Comparison of ENCODE assay signal across 8 cellular contexts in the genomic region with DNA sequence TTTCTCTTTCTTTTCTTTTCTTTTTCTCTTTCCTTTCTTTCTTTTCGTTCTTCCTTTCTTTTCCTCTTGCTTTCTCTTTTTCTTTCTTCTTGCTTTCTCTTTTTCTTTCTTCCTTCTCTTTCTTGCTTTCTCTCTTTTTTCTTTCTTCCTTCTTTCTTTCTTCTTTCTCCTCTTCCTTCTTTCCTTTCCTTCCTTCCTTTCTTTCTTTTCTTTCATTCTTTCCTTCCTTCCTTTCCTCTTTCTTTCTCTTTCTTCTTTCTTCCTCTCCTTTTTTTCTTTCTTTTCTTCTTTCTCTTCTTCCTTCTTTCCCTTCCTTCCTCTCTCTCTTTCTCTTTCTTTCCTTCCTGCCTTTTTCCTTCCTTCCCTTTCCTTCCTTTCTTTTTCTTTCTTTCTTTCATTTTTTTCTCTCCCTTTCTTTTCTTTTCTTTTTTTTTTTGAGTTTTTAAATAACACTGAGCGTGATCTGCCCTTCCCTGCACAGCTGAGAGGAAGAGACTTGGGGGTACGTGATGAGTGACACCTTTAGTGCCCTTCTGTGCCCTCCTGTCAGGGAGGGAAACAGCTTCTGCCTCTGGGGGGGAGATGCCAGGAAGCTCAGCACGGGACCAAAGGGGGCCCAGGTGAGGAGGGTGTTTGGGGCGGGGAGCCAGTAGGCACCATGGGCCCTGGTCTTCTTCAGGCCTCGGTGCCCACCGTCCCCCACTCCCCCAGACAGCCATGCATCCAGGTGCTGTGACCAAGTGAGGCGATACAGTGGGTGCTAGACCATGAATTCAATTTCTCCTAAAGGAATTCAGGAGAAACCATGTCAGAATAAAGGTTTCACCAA. TPM values are rescaled to one million over a fixed set of nuclear protein-coding genes. Genes with fewer than 3 reads are reported as not detected.
DNase-seq lines count a peak whose midpoint lies in the region; ATAC-seq, FAIRE-seq and TF ChIP-seq lines count a peak whose summit lies in the region.

No MANE protein-coding gene starts in this region.

- no peak overlapping the region for H3K27ac ChIP-seq in DND-41 (ENCODE audit: low read length)
- H3K27ac ChIP-seq in PC-9 = no peak overlapping the region
- H3K27ac ChIP-seq in prostate gland = peak overlapping the region; percentile 64 to 77

- 83% methylated on average over 7 of the region's 8 CpGs for WGBS in prostate gland

- H3K4me1 ChIP-seq in DND-41 (ENCODE audit: insufficient read depth, low read length) (peaks cover 10% of the 10 kb centered on the region), PC-9 (replicated peaks; ENCODE audit: insufficient read depth) (peaks cover 4% of the 10 kb centered on the region; the same call in 1 of the 2 replicates), prostate gland (replicated peaks) (no peaks in the 10 kb centered on the region)

- H3F3A ChIP-seq in PC-9 (ENCODE audit: insufficient read depth, low read depth) = no peaks in the 10 kb centered on the region

- TF ChIP-seq CTCF in DND-41 (IDR thresholded peaks at IDR 0.05; ENCODE audit: borderline replicate concordance, extremely low read depth, low read length, poor library complexity, severe bottlenecking) (no peak), PC-9 (conservative IDR thresholded peaks at IDR 0.05) (no peak), epithelial cell of proximal tubule (conservative IDR thresholded peaks at IDR 0.05; ENCODE audit: low read depth, low read length) (no peak), prostate gland (IDR thresholded peaks at IDR 0.05) (no peak), GM13977 (IDR thresholded peaks at IDR 0.05; ENCODE audit: extremely low read depth, insufficient read depth, missing control alignments) (no peak)

- H4K20me1 ChIP-seq in DND-41 (ENCODE audit: insufficient read depth, low read length) = no peaks in the 10 kb centered on the region
- no peaks in the 10 kb centered on the region for H4K20me1 ChIP-seq in PC-9 (ENCODE audit: insufficient read depth)

- POLR2A ChIA-PET in PC-9 (lab: Charles Lee; ENCODE audit: unreplicated experiment) = no interaction called here

- no TSS peak for BruUV-seq in PC-9 (replicated peaks; lab: Mats Ljungman, UMichigan)

- intact Hi-C loops in PC-9 (cut with micrococcal nuclease; ENCODE audit: unreplicated experiment) = loop anchor here (1.0 to 10.0 kb wide), 3 partner anchors 36 to 333 kb away; partner anchors contain the start of gene CDKN2AIP
- intact Hi-C loops in prostate gland (cut with DNase I) = loop anchor here (10.0 kb wide), 1 partner anchor 473 kb away; no protein-coding TSS in a partner anchor

- no peak for ATAC-seq in DND-41 (ENCODE audit: insufficient read depth, low read depth)

- no peaks in the 10 kb centered on the region for H3K9me3 ChIP-seq in DND-41 (ENCODE audit: insufficient read depth, low read length, severe bottlenecking)
- no peaks in the 10 kb centered on the region for H3K9me3 ChIP-seq in PC-9 (ENCODE audit: insufficient read depth, low read depth)
- H3K9me3 ChIP-seq in prostate gland = no peaks in the 10 kb centered on the region

- H3K4me2 ChIP-seq in DND-41 (ENCODE audit: insufficient read depth, low read length) = peak overlapping the region; percentile 65
- peak overlapping the region; percentile 87 for H3K4me2 ChIP-seq in PC-9

- H3K36me3 ChIP-seq in DND-41 (ENCODE audit: insufficient read depth, low read length) = no peaks in the 10 kb centered on the region
- no peaks in the 10 kb centered on the region for H3K36me3 ChIP-seq in PC-9 (ENCODE audit: low read depth)
- H3K36me3 ChIP-seq in prostate gland = no peaks in the 10 kb centered on the region

- CTCF ChIA-PET in PC-9 (lab: Charles Lee) = interaction anchor here (0.5 to 1.0 kb wide), 3 partner anchors 31 to 490 kb away, joined by 3 to 5 read pairs (median 3); no protein-coding TSS in a partner anchor

- H2AFZ ChIP-seq in DND-41 (ENCODE audit: low read depth, low read length) (peak overlapping the region; percentile 86), PC-9 (peak overlapping the region; percentile 81)

- no peak for TF ChIP-seq POLR2A in prostate gland (IDR thresholded peaks at IDR 0.05)

- DNase-seq in DND-41 (no peak), PC-9 (no peak), epithelial cell of proximal tubule (ENCODE audit: low read depth) (no peak), prostate gland (ENCODE audit: low spot score) (no peak), GM13977 (ENCODE audit: low spot score) (no peak), NCI-H526 (lab: John Stamatoyannopoulos, UW) (no peak), DMS 273 treated with DMSO at 0.1 percent for 48 hours (lab: John Stamatoyannopoulos, UW) (no peak), GM19239 (ENCODE audit: insufficient read length, low spot score) (no peak)

- H3K9ac ChIP-seq in DND-41 (ENCODE audit: low read depth, low read length) = peak overlapping the region; percentile 49; the same call in 1 of the 2 replicates

- no peaks in the 10 kb centered on the region for H3K79me2 ChIP-seq in DND-41 (ENCODE audit: insufficient read depth, low read length)
- no peaks in the 10 kb centered on the region for H3K79me2 ChIP-seq in PC-9 (ENCODE audit: low read depth)

- H3K4me3 ChIP-seq in DND-41 (ENCODE audit: low read depth in 1 of 2, low read length in 2 of 2) (no peak overlapping the region), PC-9 (peak overlapping the region; percentile 53; the same call in 1 of the 2 replicates), epithelial cell of proximal tubule (ENCODE audit: low read depth, low read length) (peak overlapping the region; percentile 57), prostate gland (peak overlapping the region in 1 of 2 donors; percentile 20)

- no peaks in the 10 kb centered on the region for H3K9me2 ChIP-seq in PC-9 (ENCODE audit: insufficient read depth)

- in situ Hi-C loops in GM13977 (cut with MboI; ENCODE audit: low pct_unique_long_range_greater_than_20kb, low sequenced_read_pairs, unreplicated experiment) = no loop called here

- H3K27me3 ChIP-seq in DND-41 (ENCODE audit: insufficient read depth, low read length, poor library complexity) = peaks cover 3% of the 10 kb centered on the region
- no peaks in the 10 kb centered on the region for H3K27me3 ChIP-seq in PC-9 (ENCODE audit: insufficient read depth, low read depth)
- H3K27me3 ChIP-seq in prostate gland (replicated peaks; ENCODE audit: insufficient read depth) = no peaks in the 10 kb centered on the region

- FAIRE-seq in GM19239 (lab: Jason Lieb, UNC) = no peak

RNA-seq across cellular contexts. Expression of gene CDKN2AIP, which starts 36.6 kb away (rescaled TPM):
- total RNA-seq in PC-9 (2021) (7.7 and 8.7 TPM in 2 replicates), epithelial cell of proximal tubule (25.5 and 36.8 TPM in 2 replicates), prostate gland (10 to 100 TPM; 22.5 to 27.5 TPM)

Comparison
In these comparisons a context has a peak if more than half of its experiments do, and no peak if none do; other contexts are left out.
1. H3K27ac ChIP-seq: peak in prostate gland (2 of 2); none in DND-41 (single experiment) and PC-9 (single experiment).
2. H3K4me3 ChIP-seq: peak in PC-9 (single experiment) and epithelial cell of proximal tubule (single experiment); none in DND-41 (0 of 2).